In the genomic region with DNA sequence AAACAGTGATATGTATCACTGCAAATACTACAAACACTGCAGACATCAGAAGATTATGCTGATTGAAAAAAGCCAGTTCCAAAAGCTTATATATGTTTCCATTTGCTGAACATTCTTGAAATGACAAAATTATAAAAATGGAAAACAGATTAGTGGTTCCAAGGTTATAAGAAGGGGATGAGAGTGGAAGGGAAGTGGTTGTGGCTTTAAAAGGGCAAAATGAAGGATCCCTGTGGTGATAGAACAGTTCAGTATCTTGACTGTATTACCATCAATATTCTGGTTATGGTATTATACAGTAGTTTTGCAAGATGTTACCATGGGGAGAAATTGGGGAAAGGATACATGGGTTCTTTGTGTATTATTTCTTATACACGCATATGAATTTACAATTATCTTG, we compare ENCODE assay signal across 20 cellular contexts.
A peak's percentile ranks its signal among the peaks of the same experiment; 100 is the strongest.
DNase-seq lines count a peak whose midpoint lies in the region; ATAC-seq and TF ChIP-seq lines count a peak whose summit lies in the region.
"Had no signal": no experiment of that assay in that cellular context is flagged by ENCODE, and none has a peak within 500 bp of the region (broad histone marks: within the 10 kb centered on the region; RNA-seq: fewer than 3 reads in every experiment).

No MANE protein-coding gene starts in this region.

- H3K9ac ChIP-seq in DND-41 (ENCODE audit: low read depth, low read length): no peak overlapping the region
- H3K9ac ChIP-seq: BLaER1 treated with 17β-estradiol and CSF1 and Interleukin-3, amounts not matched to agents 10 nM and 100 nM had no signal

- ATAC-seq in activated CD8-positive, alpha-beta T cell treated with anti-CD3 and anti-CD28 coated beads for 36 hours: peak; percentile 37
- ATAC-seq in activated CD8-positive, alpha-beta T cell treated with anti-CD3 and anti-CD28 coated beads, Interleukin-2, amount 10 ng/mL, durations not matched to agents 7 days and 5 days: no peak
- ATAC-seq in DND-41 (ENCODE audit: insufficient read depth, low read depth): peak; percentile 76; the same call in 2 of the 3 replicates
- no peak for ATAC-seq in upper lobe of right lung
- ATAC-seq: A549 had no signal

- intact Hi-C loops in activated CD8-positive, alpha-beta T cell treated with anti-CD3 and anti-CD28 coated beads for 36 hours (cut with micrococcal nuclease): no loop called here
- intact Hi-C loops in activated T-helper 1 cell treated with anti-CD3 and anti-CD28 coated beads, Interleukin-12 subunit alpha, Interleukin-12 subunit beta, Interleukin-2, Interleukin-4 antibody, amounts not matched to agents 30 ng/mL and 10 ng/mL and 1 ng/mL, durations not matched to agents 14 hours and 24 hours and 36 hours (cut with micrococcal nuclease): loop anchor here (1.0 kb wide), 1 partner anchor 171 kb away; no protein-coding TSS in a partner anchor
- intact Hi-C loops in upper lobe of right lung (cut with DNase I): no loop called here

- no peak overlapping the region for H3K4me3 Mint-ChIP-seq in activated CD8-positive, alpha-beta T cell treated with anti-CD3 and anti-CD28 coated beads for 36 hours
- H3K4me3 Mint-ChIP-seq in activated CD8-positive, alpha-beta T cell treated with anti-CD3 and anti-CD28 coated beads, Interleukin-2, amount 10 ng/mL, durations not matched to agents 7 days and 5 days: no peak overlapping the region
- H3K4me3 Mint-ChIP-seq in activated T-helper 1 cell treated with anti-CD3 and anti-CD28 coated beads, Interleukin-12 subunit alpha, Interleukin-12 subunit beta, Interleukin-2, Interleukin-4 antibody, amounts not matched to agents 30 ng/mL and 10 ng/mL and 1 ng/mL, durations not matched to agents 14 hours and 24 hours and 36 hours: no peak overlapping the region
- H3K4me3 Mint-ChIP-seq: CD14-positive monocyte; CD4-positive, alpha-beta T cell; CD8-positive, alpha-beta memory T cell; HFFc6 had no signal

- no peaks in the 10 kb centered on the region for H4K20me1 ChIP-seq in DND-41 (ENCODE audit: insufficient read depth, low read length)
- H4K20me1 ChIP-seq: BLaER1 treated with 17β-estradiol and CSF1 and Interleukin-3, amounts not matched to agents 10 nM and 100 nM had no signal

- H3K9me3 Mint-ChIP-seq in activated CD8-positive, alpha-beta T cell treated with anti-CD3 and anti-CD28 coated beads for 36 hours: no peaks in the 10 kb centered on the region
- no peaks in the 10 kb centered on the region for H3K9me3 Mint-ChIP-seq in activated CD8-positive, alpha-beta T cell treated with anti-CD3 and anti-CD28 coated beads, Interleukin-2, amount 10 ng/mL, durations not matched to agents 7 days and 5 days (ENCODE audit: insufficient read depth)
- H3K9me3 Mint-ChIP-seq in activated T-helper 1 cell treated with anti-CD3 and anti-CD28 coated beads, Interleukin-12 subunit alpha, Interleukin-12 subunit beta, Interleukin-2, Interleukin-4 antibody, amounts not matched to agents 30 ng/mL and 10 ng/mL and 1 ng/mL, durations not matched to agents 14 hours and 24 hours and 36 hours: no peaks in the 10 kb centered on the region
- H3K9me3 Mint-ChIP-seq: CD14-positive monocyte; CD4-positive, alpha-beta T cell; CD8-positive, alpha-beta memory T cell; HFFc6 had no signal

- H3K36me3 ChIP-seq in DND-41 (ENCODE audit: insufficient read depth, low read length) (no peaks in the 10 kb centered on the region), upper lobe of right lung (peaks cover 5% of the 10 kb centered on the region)
- H3K36me3 ChIP-seq: BE2C; BLaER1 treated with 17β-estradiol and CSF1 and Interleukin-3, amounts not matched to agents 10 nM and 100 nM had no signal

- no peaks in the 10 kb centered on the region for H3K27me3 ChIP-seq in DND-41 (ENCODE audit: insufficient read depth, low read length, poor library complexity)
- H3K27me3 ChIP-seq in upper lobe of right lung: no peaks in the 10 kb centered on the region
- H3K27me3 ChIP-seq: BE2C; BLaER1 treated with 17β-estradiol and CSF1 and Interleukin-3, amounts not matched to agents 10 nM and 100 nM had no signal

- CTCF ChIA-PET in activated CD8-positive, alpha-beta T cell treated with anti-CD3 and anti-CD28 coated beads for 36 hours (lab: Charles Lee): interaction anchor here (0.9 to 6.2 kb wide), 7 partner anchors 10 to 356 kb away, joined by 3 to 103 read pairs (median 3); no protein-coding TSS in a partner anchor
- CTCF ChIA-PET in activated CD8-positive, alpha-beta T cell treated with anti-CD3 and anti-CD28 coated beads, Interleukin-2, amount 10 ng/mL, durations not matched to agents 7 days and 5 days (lab: Charles Lee): interaction anchor here (1.1 to 8.6 kb wide), 3 partner anchors 152 to 252 kb away, joined by 3 to 134 read pairs (median 131); no protein-coding TSS in a partner anchor

- no peak overlapping the region for H3K27ac Mint-ChIP-seq in activated CD8-positive, alpha-beta T cell treated with anti-CD3 and anti-CD28 coated beads for 36 hours
- H3K27ac Mint-ChIP-seq in activated CD8-positive, alpha-beta T cell treated with anti-CD3 and anti-CD28 coated beads, Interleukin-2, amount 10 ng/mL, durations not matched to agents 7 days and 5 days: no peak overlapping the region
- H3K27ac Mint-ChIP-seq in activated T-helper 1 cell treated with anti-CD3 and anti-CD28 coated beads, Interleukin-12 subunit alpha, Interleukin-12 subunit beta, Interleukin-2, Interleukin-4 antibody, amounts not matched to agents 30 ng/mL and 10 ng/mL and 1 ng/mL, durations not matched to agents 14 hours and 24 hours and 36 hours: peak overlapping the region; percentile 36
- H3K27ac Mint-ChIP-seq: CD14-positive monocyte; CD4-positive, alpha-beta T cell; HFFc6 had no signal

- POLR2A ChIA-PET in activated CD8-positive, alpha-beta T cell treated with anti-CD3 and anti-CD28 coated beads for 36 hours (lab: Charles Lee): no interaction called here
- POLR2A ChIA-PET in activated CD8-positive, alpha-beta T cell treated with anti-CD3 and anti-CD28 coated beads, Interleukin-2, amount 10 ng/mL, durations not matched to agents 7 days and 5 days (lab: Charles Lee): no interaction called here

- H3K36me3 Mint-ChIP-seq in activated CD8-positive, alpha-beta T cell treated with anti-CD3 and anti-CD28 coated beads for 36 hours (ENCODE audit: low read depth): peaks cover 19% of the 10 kb centered on the region
- peaks cover 23% of the 10 kb centered on the region for H3K36me3 Mint-ChIP-seq in activated CD8-positive, alpha-beta T cell treated with anti-CD3 and anti-CD28 coated beads, Interleukin-2, amount 10 ng/mL, durations not matched to agents 7 days and 5 days (ENCODE audit: low read depth)
- peaks cover 4% of the 10 kb centered on the region for H3K36me3 Mint-ChIP-seq in activated T-helper 1 cell treated with anti-CD3 and anti-CD28 coated beads, Interleukin-12 subunit alpha, Interleukin-12 subunit beta, Interleukin-2, Interleukin-4 antibody, amounts not matched to agents 30 ng/mL and 10 ng/mL and 1 ng/mL, durations not matched to agents 14 hours and 24 hours and 36 hours (ENCODE audit: low read depth)

- peaks cover 12% of the 10 kb centered on the region for H3K4me1 ChIP-seq in DND-41 (ENCODE audit: insufficient read depth, low read length)
- no peaks in the 10 kb centered on the region for H3K4me1 ChIP-seq in upper lobe of right lung
- H3K4me1 ChIP-seq: A549; BE2C; BLaER1 treated with 17β-estradiol and CSF1 and Interleukin-3, amounts not matched to agents 10 nM and 100 nM; HAP-1 had no signal

- no peak for TF ChIP-seq CTCF in activated CD8-positive, alpha-beta T cell treated with anti-CD3 and anti-CD28 coated beads for 36 hours (IDR thresholded peaks at IDR 0.05)
- no peak for TF ChIP-seq CTCF in DND-41 (IDR thresholded peaks at IDR 0.05; ENCODE audit: borderline replicate concordance, extremely low read depth, low read length, poor library complexity, severe bottlenecking)
- no peak for TF ChIP-seq CTCF in upper lobe of right lung (IDR thresholded peaks at IDR 0.05)

- no peak overlapping the region for H3K4me3 ChIP-seq in DND-41 (ENCODE audit: low read depth in 1 of 2, low read length in 2 of 2)
- no peak overlapping the region for H3K4me3 ChIP-seq in upper lobe of right lung
- H3K4me3 ChIP-seq: A549; BLaER1 treated with 17β-estradiol and CSF1 and Interleukin-3, amounts not matched to agents 10 nM and 100 nM; HAP-1 had no signal

- no peak overlapping the region for H2AFZ ChIP-seq in DND-41 (ENCODE audit: low read depth, low read length)

- H3K4me2 ChIP-seq in DND-41 (ENCODE audit: insufficient read depth, low read length): no peak overlapping the region
- H3K4me2 ChIP-seq: A549; BLaER1 treated with 17β-estradiol and CSF1 and Interleukin-3, amounts not matched to agents 10 nM and 100 nM had no signal

- H3K79me2 ChIP-seq in DND-41 (ENCODE audit: insufficient read depth, low read length): no peaks in the 10 kb centered on the region

- no peaks in the 10 kb centered on the region for H3K27me3 Mint-ChIP-seq in activated CD8-positive, alpha-beta T cell treated with anti-CD3 and anti-CD28 coated beads for 36 hours
- no peaks in the 10 kb centered on the region for H3K27me3 Mint-ChIP-seq in activated CD8-positive, alpha-beta T cell treated with anti-CD3 and anti-CD28 coated beads, Interleukin-2, amount 10 ng/mL, durations not matched to agents 7 days and 5 days (ENCODE audit: low read depth)
- no peaks in the 10 kb centered on the region for H3K27me3 Mint-ChIP-seq in activated T-helper 1 cell treated with anti-CD3 and anti-CD28 coated beads, Interleukin-12 subunit alpha, Interleukin-12 subunit beta, Interleukin-2, Interleukin-4 antibody, amounts not matched to agents 30 ng/mL and 10 ng/mL and 1 ng/mL, durations not matched to agents 14 hours and 24 hours and 36 hours (ENCODE audit: insufficient read depth)
- H3K27me3 Mint-ChIP-seq: CD4-positive, alpha-beta T cell; CD8-positive, alpha-beta memory T cell had no signal

- H3K27ac ChIP-seq in DND-41 (ENCODE audit: low read length) (no peak overlapping the region), upper lobe of right lung (no peak overlapping the region)
- H3K27ac ChIP-seq: A549; BLaER1 treated with 17β-estradiol and CSF1 and Interleukin-3, amounts not matched to agents 10 nM and 100 nM had no signal

- H3K9me3 ChIP-seq in DND-41 (ENCODE audit: insufficient read depth, low read length, severe bottlenecking) (no peaks in the 10 kb centered on the region), upper lobe of right lung (no peaks in the 10 kb centered on the region)
- H3K9me3 ChIP-seq: A549; BE2C; BLaER1 treated with 17β-estradiol and CSF1 and Interleukin-3, amounts not matched to agents 10 nM and 100 nM; HAP-1 had no signal

- DNase-seq in activated CD8-positive, alpha-beta T cell treated with anti-CD3 and anti-CD28 coated beads for 36 hours: no peak
- DNase-seq in activated CD8-positive, alpha-beta T cell treated with anti-CD3 and anti-CD28 coated beads, Interleukin-2, amount 10 ng/mL, durations not matched to agents 7 days and 5 days: no peak
- DNase-seq in DND-41 (no peak), upper lobe of right lung (no peak), SIG-M5 (lab: John Stamatoyannopoulos, UW) (no peak)
- DNase-seq in activated T-helper 1 cell treated with anti-CD3 and anti-CD28 coated beads, Interleukin-12 subunit alpha, Interleukin-12 subunit beta, Interleukin-2, Interleukin-4 antibody, amounts not matched to agents 30 ng/mL and 10 ng/mL and 1 ng/mL, durations not matched to agents 14 hours and 24 hours and 36 hours (ENCODE audit: low spot score): no peak
- DNase-seq: 8988T; ACHN; AML-193; BE2C; CD4-positive, alpha-beta T cell; CD8-positive, alpha-beta memory T cell; DMS53; DMS79 treated with DMSO at 0.1 percent for 48 hours; GOT3; HFFc6 had no signal

- peaks cover 11% of the 10 kb centered on the region for H3K4me1 Mint-ChIP-seq in activated CD8-positive, alpha-beta T cell treated with anti-CD3 and anti-CD28 coated beads for 36 hours (ENCODE audit: low read depth)
- peaks cover 20% of the 10 kb centered on the region for H3K4me1 Mint-ChIP-seq in activated CD8-positive, alpha-beta T cell treated with anti-CD3 and anti-CD28 coated beads, Interleukin-2, amount 10 ng/mL, durations not matched to agents 7 days and 5 days (ENCODE audit: low read depth)
- H3K4me1 Mint-ChIP-seq in activated T-helper 1 cell treated with anti-CD3 and anti-CD28 coated beads, Interleukin-12 subunit alpha, Interleukin-12 subunit beta, Interleukin-2, Interleukin-4 antibody, amounts not matched to agents 30 ng/mL and 10 ng/mL and 1 ng/mL, durations not matched to agents 14 hours and 24 hours and 36 hours (ENCODE audit: low read depth): peaks cover 33% of the 10 kb centered on the region
- H3K4me1 Mint-ChIP-seq: CD14-positive monocyte had no signal

Comparison
In these comparisons a context has a peak if more than half of its experiments do, and no peak if none do; other contexts are left out.
1. ATAC-seq: peak in activated CD8-positive, alpha-beta T cell treated with anti-CD3 and anti-CD28 coated beads for 36 hours (single experiment) and DND-41 (single experiment); none in activated CD8-positive, alpha-beta T cell treated with anti-CD3 and anti-CD28 coated beads, Interleukin-2, amount 10 ng/mL, durations not matched to agents 7 days and 5 days (single experiment) and upper lobe of right lung (single experiment).